ENCODE assay signal across 18 cellular contexts in genomic region chr12:52835271-52836041, GRCh38. TPM values are rescaled to one million over a fixed set of nuclear protein-coding genes. Genes with fewer than 3 reads are reported as not detected.
DNase-seq lines count a peak whose midpoint lies in the region; ATAC-seq and TF ChIP-seq lines count a peak whose summit lies in the region.
"Had no signal": no experiment of that assay in that cellular context is flagged by ENCODE, and none has a peak within 500 bp of the region (broad histone marks: within the 10 kb centered on the region; RNA-seq: fewer than 3 reads in every experiment).

No MANE protein-coding gene starts in this region.

- no peaks in the 10 kb centered on the region for H3K9me2 ChIP-seq in PC-3 (replicated peaks; ENCODE audit: low read length)

- no peak for DNase-seq in activated CD4-positive, alpha-beta memory T cell treated with anti-CD3 and anti-CD28 coated beads, Interleukin-2, amount 10 ng/mL, durations not matched to agents 7 days and 5 days
- no peak for DNase-seq in activated CD4-positive, alpha-beta memory T cell treated with anti-CD3 and anti-CD28 coated beads for 36 hours
- no peak for DNase-seq in PC-3
- DNase-seq in central memory CD8-positive, alpha-beta T cell (ENCODE audit: low spot score in 2 of 2): no peak
- DNase-seq in smooth muscle cell (lab: John Stamatoyannopoulos, UW; ENCODE audit: unreplicated experiment): no peak
- no peak for DNase-seq in esophagus muscularis mucosa (ENCODE audit: extremely low spot score)
- no peak for DNase-seq in mucosa of gallbladder (ENCODE audit: low spot score)
- DNase-seq: colonic mucosa, DMS153, NCI-H1417, NCI-H748 treated with DMSO at 0.1 percent for 48 hours, T-helper 9 cell had no signal

- 63% methylated on average over 15 of the region's 15 CpGs for WGBS in smooth muscle cell (ENCODE audit: low lambda C conversion rate)
- 69% methylated on average over 15 of the region's 15 CpGs for WGBS in esophagus muscularis mucosa

- no peaks in the 10 kb centered on the region for H3K9me3 Mint-ChIP-seq in activated CD4-positive, alpha-beta memory T cell treated with anti-CD3 and anti-CD28 coated beads, Interleukin-2, amount 10 ng/mL, durations not matched to agents 7 days and 5 days
- H3K9me3 Mint-ChIP-seq in activated CD4-positive, alpha-beta memory T cell treated with anti-CD3 and anti-CD28 coated beads for 36 hours: no peaks in the 10 kb centered on the region
- no peaks in the 10 kb centered on the region for H3K9me3 Mint-ChIP-seq in central memory CD8-positive, alpha-beta T cell
- H3K9me3 Mint-ChIP-seq: type B pancreatic cell had no signal

- H3K9ac ChIP-seq in PC-3 (ENCODE audit: low read length) (no peak overlapping the region; the same call in 1 of the 2 replicates), smooth muscle cell (ENCODE audit: low read depth) (peak overlapping the region; percentile 67)

- H3K4me3 ChIP-seq in PC-3 (ENCODE audit: low read length): no peak overlapping the region
- H3K4me3 ChIP-seq in smooth muscle cell: no peak overlapping the region
- no peak overlapping the region for H3K4me3 ChIP-seq in esophagus muscularis mucosa
- H3K4me3 ChIP-seq: colonic mucosa had no signal

- H3K4me2 ChIP-seq in PC-3 (ENCODE audit: low read length) (peak overlapping the region; percentile 30), smooth muscle cell (peak overlapping the region; percentile 57)

- peaks cover 19% of the 10 kb centered on the region for H3K4me1 Mint-ChIP-seq in activated CD4-positive, alpha-beta memory T cell treated with anti-CD3 and anti-CD28 coated beads, Interleukin-2, amount 10 ng/mL, durations not matched to agents 7 days and 5 days
- peaks cover 22% of the 10 kb centered on the region for H3K4me1 Mint-ChIP-seq in activated CD4-positive, alpha-beta memory T cell treated with anti-CD3 and anti-CD28 coated beads for 36 hours (ENCODE audit: low read depth)
- peaks cover 20% of the 10 kb centered on the region for H3K4me1 Mint-ChIP-seq in central memory CD8-positive, alpha-beta T cell

- no peaks in the 10 kb centered on the region for H3K36me3 Mint-ChIP-seq in activated CD4-positive, alpha-beta memory T cell treated with anti-CD3 and anti-CD28 coated beads, Interleukin-2, amount 10 ng/mL, durations not matched to agents 7 days and 5 days (ENCODE audit: low read depth)
- no peaks in the 10 kb centered on the region for H3K36me3 Mint-ChIP-seq in activated CD4-positive, alpha-beta memory T cell treated with anti-CD3 and anti-CD28 coated beads for 36 hours
- no peaks in the 10 kb centered on the region for H3K36me3 Mint-ChIP-seq in central memory CD8-positive, alpha-beta T cell (ENCODE audit: insufficient read depth)
- H3K36me3 Mint-ChIP-seq: type B pancreatic cell had no signal

- ATAC-seq in PC-3 (no peak), HG03159 (IDR thresholded peaks at IDR 0.05; ENCODE audit: unreplicated experiment) (no peak)
- ATAC-seq in central memory CD8-positive, alpha-beta T cell (replicated peaks; ENCODE audit: extremely low read depth, poor library complexity, severe bottlenecking): no peak

- BruUV-seq in PC-3 (replicated peaks; lab: Mats Ljungman, UMichigan): no TSS peak

- no peak for TF ChIP-seq CTCF in PC-3 (conservative IDR thresholded peaks at IDR 0.05; ENCODE audit: low read depth, low read length)
- no peak for TF ChIP-seq CTCF in smooth muscle cell (IDR thresholded peaks at IDR 0.05; ENCODE audit: borderline replicate concordance, insufficient read depth, poor library complexity, severe bottlenecking)
- no peak for TF ChIP-seq CTCF in esophagus muscularis mucosa (IDR thresholded peaks at IDR 0.05)

- no peak for TF ChIP-seq POLR2A in esophagus muscularis mucosa (IDR thresholded peaks at IDR 0.05; ENCODE audit: low read depth)

- H3K27ac Mint-ChIP-seq in activated CD4-positive, alpha-beta memory T cell treated with anti-CD3 and anti-CD28 coated beads, Interleukin-2, amount 10 ng/mL, durations not matched to agents 7 days and 5 days: peak overlapping the region; percentile 22
- no peak overlapping the region for H3K27ac Mint-ChIP-seq in activated CD4-positive, alpha-beta memory T cell treated with anti-CD3 and anti-CD28 coated beads for 36 hours
- H3K27ac Mint-ChIP-seq in central memory CD8-positive, alpha-beta T cell (ENCODE audit: low read depth): peak overlapping the region; percentile 58
- H3K27ac Mint-ChIP-seq: type B pancreatic cell had no signal

- no peaks in the 10 kb centered on the region for H3K27me3 ChIP-seq in PC-3 (ENCODE audit: low read length)
- no peaks in the 10 kb centered on the region for H3K27me3 ChIP-seq in smooth muscle cell (ENCODE audit: low read depth)
- peaks cover 0 to 45% (median 0%) of the 10 kb centered on the region in 4 donors for H3K27me3 ChIP-seq in esophagus muscularis mucosa
- H3K27me3 ChIP-seq: colonic mucosa had no signal

- no peaks in the 10 kb centered on the region for H4K20me1 ChIP-seq in PC-3 (ENCODE audit: low read length)
- H4K20me1 ChIP-seq in smooth muscle cell (ENCODE audit: low read depth): no peaks in the 10 kb centered on the region

- peaks cover 4% of the 10 kb centered on the region for H3K27me3 Mint-ChIP-seq in activated CD4-positive, alpha-beta memory T cell treated with anti-CD3 and anti-CD28 coated beads, Interleukin-2, amount 10 ng/mL, durations not matched to agents 7 days and 5 days
- H3K27me3 Mint-ChIP-seq in activated CD4-positive, alpha-beta memory T cell treated with anti-CD3 and anti-CD28 coated beads for 36 hours: peaks cover 15% of the 10 kb centered on the region
- H3K27me3 Mint-ChIP-seq in central memory CD8-positive, alpha-beta T cell: peaks cover 37% of the 10 kb centered on the region

- H3K79me2 ChIP-seq in PC-3 (ENCODE audit: low read length) (no peaks in the 10 kb centered on the region), smooth muscle cell (ENCODE audit: low read depth) (no peaks in the 10 kb centered on the region)

- H3K27ac ChIP-seq in PC-3 (ENCODE audit: low read length): peak overlapping the region; percentile 41
- H3K27ac ChIP-seq in smooth muscle cell (ENCODE audit: low read depth): peak overlapping the region; percentile 97
- no peak overlapping the region for H3K27ac ChIP-seq in esophagus muscularis mucosa (replicated peaks in 1 of 4)
- H3K27ac ChIP-seq: C4-2B, colonic mucosa had no signal

- peaks cover 27% of the 10 kb centered on the region for H3K4me1 ChIP-seq in PC-3 (ENCODE audit: insufficient read depth, low read length)
- H3K4me1 ChIP-seq in smooth muscle cell (ENCODE audit: low read depth): peaks cover 16% of the 10 kb centered on the region
- H3K4me1 ChIP-seq in esophagus muscularis mucosa: no peaks in the 10 kb centered on the region
- H3K4me1 ChIP-seq: colonic mucosa had no signal

- H3K36me3 ChIP-seq in PC-3 (ENCODE audit: low read depth, low read length) (no peaks in the 10 kb centered on the region), smooth muscle cell (ENCODE audit: low read depth) (no peaks in the 10 kb centered on the region), esophagus muscularis mucosa (no peaks in the 10 kb centered on the region)
- H3K36me3 ChIP-seq: colonic mucosa had no signal

- intact Hi-C loops in activated CD4-positive, alpha-beta memory T cell treated with anti-CD3 and anti-CD28 coated beads for 36 hours (cut with micrococcal nuclease): no loop called here
- intact Hi-C loops in PC-3 (cut with micrococcal nuclease) (no loop called here), esophagus muscularis mucosa (cut with DNase I) (no loop called here)

- CTCF ChIA-PET in activated CD4-positive, alpha-beta memory T cell treated with anti-CD3 and anti-CD28 coated beads, Interleukin-2, amount 10 ng/mL, durations not matched to agents 7 days and 5 days (lab: Charles Lee): no interaction called here
- CTCF ChIA-PET in activated CD4-positive, alpha-beta memory T cell treated with anti-CD3 and anti-CD28 coated beads for 36 hours (lab: Charles Lee): no interaction called here
- CTCF ChIA-PET in PC-3 (lab: Charles Lee): interaction anchor here (0.5 kb wide), 1 partner anchor 88 kb away, joined by 3 read pairs; no protein-coding TSS in a partner anchor

- H3K9me3 ChIP-seq in PC-3 (ENCODE audit: low read length): no peaks in the 10 kb centered on the region
- no peaks in the 10 kb centered on the region for H3K9me3 ChIP-seq in smooth muscle cell (replicated peaks; ENCODE audit: low read depth)
- no peaks in the 10 kb centered on the region for H3K9me3 ChIP-seq in esophagus muscularis mucosa
- H3K9me3 ChIP-seq: colonic mucosa had no signal

- H3F3A ChIP-seq in PC-3 (ENCODE audit: low read length, unreplicated experiment) (no peaks in the 10 kb centered on the region), smooth muscle cell (ENCODE audit: low read depth) (peaks cover 4% of the 10 kb centered on the region)

- no peak overlapping the region for H3K4me3 Mint-ChIP-seq in activated CD4-positive, alpha-beta memory T cell treated with anti-CD3 and anti-CD28 coated beads, Interleukin-2, amount 10 ng/mL, durations not matched to agents 7 days and 5 days
- H3K4me3 Mint-ChIP-seq in activated CD4-positive, alpha-beta memory T cell treated with anti-CD3 and anti-CD28 coated beads for 36 hours: no peak overlapping the region
- H3K4me3 Mint-ChIP-seq in central memory CD8-positive, alpha-beta T cell: peak overlapping the region; percentile 3
- H3K4me3 Mint-ChIP-seq: type B pancreatic cell had no signal

- H2AFZ ChIP-seq in PC-3 (ENCODE audit: low read length): no peak overlapping the region
- no peak overlapping the region for H2AFZ ChIP-seq in smooth muscle cell (ENCODE audit: low read depth)

- TF ChIP-seq EP300 in esophagus muscularis mucosa (IDR thresholded peaks at IDR 0.05): no peak

- POLR2A ChIA-PET in activated CD4-positive, alpha-beta memory T cell treated with anti-CD3 and anti-CD28 coated beads, Interleukin-2, amount 10 ng/mL, durations not matched to agents 7 days and 5 days (lab: Charles Lee): no interaction called here
- POLR2A ChIA-PET in activated CD4-positive, alpha-beta memory T cell treated with anti-CD3 and anti-CD28 coated beads for 36 hours (lab: Charles Lee): no interaction called here
- POLR2A ChIA-PET in PC-3 (lab: Charles Lee; ENCODE audit: unreplicated experiment): no interaction called here

RNA-seq across cellular contexts. Expression of gene KRT79, which starts 1.3 kb away (rescaled TPM):
- total RNA-seq in activated CD4-positive, alpha-beta memory T cell treated with anti-CD3 and anti-CD28 coated beads, Interleukin-2, amount 10 ng/mL, durations not matched to agents 7 days and 5 days: not detected
- total RNA-seq in activated CD4-positive, alpha-beta memory T cell treated with anti-CD3 and anti-CD28 coated beads for 36 hours: not detected
- total RNA-seq in PC-3 (2014; rRNA removed) (0.46 TPM in 1 of 2 replicates, not detected in the other), smooth muscle cell (0.85 and 3.4 TPM in 2 replicates), esophagus muscularis mucosa (not detected), mucosa of gallbladder (not detected)
- 4.1 and 5.5 TPM in 2 replicates for polyA plus RNA-seq in smooth muscle cell
- total RNA-seq: A673, colonic mucosa, kidney epithelial cell had no signal
- polyA plus RNA-seq: neural cell had no signal

RNA-seq across cellular contexts. Expression of gene KRT78, which starts 13.3 kb away (rescaled TPM):
- total RNA-seq in activated CD4-positive, alpha-beta memory T cell treated with anti-CD3 and anti-CD28 coated beads, Interleukin-2, amount 10 ng/mL, durations not matched to agents 7 days and 5 days: not detected
- total RNA-seq in activated CD4-positive, alpha-beta memory T cell treated with anti-CD3 and anti-CD28 coated beads for 36 hours: not detected
- total RNA-seq in PC-3 (2014; rRNA removed): 0.12 and 0.15 TPM in 2 replicates
- total RNA-seq in smooth muscle cell: 1.2 and 2.7 TPM in 2 replicates
- 1.6 TPM in 1 of 2 replicates, not detected in the other for polyA plus RNA-seq in smooth muscle cell
- 1 to 10 TPM in 1 of 4 donors, under 1 TPM in 2, not detected in 1; 0.33 to 2.1 (median 0.75) TPM for total RNA-seq in esophagus muscularis mucosa
- not detected for total RNA-seq in mucosa of gallbladder
- total RNA-seq: A673, colonic mucosa, kidney epithelial cell had no signal
- polyA plus RNA-seq: neural cell had no signal

RNA-seq across cellular contexts. Expression of gene KRT4, which starts 21.5 kb away (rescaled TPM):
- not detected for total RNA-seq in activated CD4-positive, alpha-beta memory T cell treated with anti-CD3 and anti-CD28 coated beads, Interleukin-2, amount 10 ng/mL, durations not matched to agents 7 days and 5 days
- total RNA-seq in activated CD4-positive, alpha-beta memory T cell treated with anti-CD3 and anti-CD28 coated beads for 36 hours: not detected
- total RNA-seq in PC-3 (2014; rRNA removed) (20.7 and 23.0 TPM in 2 replicates), smooth muscle cell (0.45 TPM in 1 of 2 replicates, not detected in the other), esophagus muscularis mucosa (1 to 10 TPM in 1 of 4 donors, under 1 TPM in 3; 0.13 to 5.4 (median 0.20) TPM), mucosa of gallbladder (not detected)
- polyA plus RNA-seq in smooth muscle cell: not detected in 2 replicates
- total RNA-seq: A673, colonic mucosa, kidney epithelial cell had no signal
- polyA plus RNA-seq: neural cell had no signal

RNA-seq across cellular contexts. Expression of gene KRT3, which starts 39.5 kb away (rescaled TPM):
- total RNA-seq in activated CD4-positive, alpha-beta memory T cell treated with anti-CD3 and anti-CD28 coated beads, Interleukin-2, amount 10 ng/mL, durations not matched to agents 7 days and 5 days: not detected
- not detected for total RNA-seq in activated CD4-positive, alpha-beta memory T cell treated with anti-CD3 and anti-CD28 coated beads for 36 hours
- total RNA-seq in PC-3 (2014; rRNA removed) (0.17 and 0.33 TPM in 2 replicates), smooth muscle cell (not detected in 2 replicates), esophagus muscularis mucosa (not detected), mucosa of gallbladder (not detected)
- polyA plus RNA-seq in smooth muscle cell: not detected in 2 replicates
- total RNA-seq: A673, colonic mucosa, kidney epithelial cell had no signal
- polyA plus RNA-seq: neural cell had no signal

RNA-seq across cellular contexts. Expression of gene KRT76, which starts 58.3 kb away (rescaled TPM):
- not detected for total RNA-seq in activated CD4-positive, alpha-beta memory T cell treated with anti-CD3 and anti-CD28 coated beads, Interleukin-2, amount 10 ng/mL, durations not matched to agents 7 days and 5 days
- not detected for total RNA-seq in activated CD4-positive, alpha-beta memory T cell treated with anti-CD3 and anti-CD28 coated beads for 36 hours
- total RNA-seq in PC-3 (2014; rRNA removed) (not detected in 2 replicates), smooth muscle cell (not detected in 2 replicates), esophagus muscularis mucosa (not detected), mucosa of gallbladder (not detected)
- not detected in 2 replicates for polyA plus RNA-seq in smooth muscle cell
- total RNA-seq: A673, colonic mucosa, kidney epithelial cell had no signal
- polyA plus RNA-seq: neural cell had no signal

Comparison
In these comparisons a context has a peak if more than half of its experiments do, and no peak if none do; other contexts are left out.
1. H3K27ac ChIP-seq: peak in PC-3 (single experiment) and smooth muscle cell (single experiment); none in esophagus muscularis mucosa (0 of 4).